In genomic region chr5:176170084-176170483, GRCh38 we compare ENCODE assay signal across 7 cellular contexts.
"Had no signal": no experiment of that assay in that cellular context is flagged by ENCODE, and none has a peak within 500 bp of the region (broad histone marks: within the 10 kb centered on the region; RNA-seq: fewer than 3 reads in every experiment).

No MANE protein-coding gene starts in this region.

- H3K27ac Mint-ChIP-seq: GM23338 had no signal

- H3K4me3 Mint-ChIP-seq: GM23338, H9 had no signal

- H3K4me2 ChIP-seq: GM23338 had no signal

- FAIRE-seq: H1, H54, HTR-8/SVneo had no signal

- H2AFZ ChIP-seq: GM23338 had no signal

- H3K4me3 ChIP-seq: GM23338 had no signal

- H3K9me3 Mint-ChIP-seq: GM23338, H9 had no signal

- DNase-seq: H9, HCEC 1CT, IMR-90 had no signal
